Comparison of ENCODE assay signal across 1 cellular context in the genomic region with DNA sequence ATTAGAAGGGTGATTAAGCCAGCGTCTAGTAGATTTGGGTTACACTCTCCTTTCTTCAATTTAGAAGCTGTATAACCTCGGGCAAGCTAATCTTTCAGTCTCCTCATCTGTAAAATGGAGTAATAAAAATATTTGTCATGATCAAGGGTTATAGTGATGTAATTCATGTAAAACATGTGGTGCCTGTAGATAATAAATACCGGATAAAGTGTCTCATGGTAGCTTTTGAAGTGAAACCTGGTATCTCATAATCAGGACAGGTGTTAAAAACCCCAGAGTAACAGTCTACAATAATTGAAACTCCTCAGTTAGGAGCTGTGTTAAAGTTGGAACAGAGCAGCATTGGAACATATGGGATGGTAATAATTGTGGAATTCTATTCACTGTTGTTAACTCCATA.
A peak's percentile ranks its signal among the peaks of the same experiment; 100 is the strongest.
TF ChIP-seq lines count a peak whose summit lies in the region.

No MANE protein-coding gene starts in this region.

TF ChIP-seq in GM12878, 131 proteins besides CTCF, POLR2A, EP300 and RAD21:
- no peak for TF ChIP-seq KAT2A (conservative IDR thresholded peaks at IDR 0.05; ENCODE audit: control insufficient read depth, low read depth, low read length)
- no peak for TF ChIP-seq PAX5 (IDR thresholded peaks at IDR 0.05; ENCODE audit: borderline replicate concordance, low read depth, low read length)
- no peak for TF ChIP-seq TAF1 (IDR thresholded peaks at IDR 0.05; ENCODE audit: borderline replicate concordance, low read depth, low read length)
- TF ChIP-seq, protein P1, sequence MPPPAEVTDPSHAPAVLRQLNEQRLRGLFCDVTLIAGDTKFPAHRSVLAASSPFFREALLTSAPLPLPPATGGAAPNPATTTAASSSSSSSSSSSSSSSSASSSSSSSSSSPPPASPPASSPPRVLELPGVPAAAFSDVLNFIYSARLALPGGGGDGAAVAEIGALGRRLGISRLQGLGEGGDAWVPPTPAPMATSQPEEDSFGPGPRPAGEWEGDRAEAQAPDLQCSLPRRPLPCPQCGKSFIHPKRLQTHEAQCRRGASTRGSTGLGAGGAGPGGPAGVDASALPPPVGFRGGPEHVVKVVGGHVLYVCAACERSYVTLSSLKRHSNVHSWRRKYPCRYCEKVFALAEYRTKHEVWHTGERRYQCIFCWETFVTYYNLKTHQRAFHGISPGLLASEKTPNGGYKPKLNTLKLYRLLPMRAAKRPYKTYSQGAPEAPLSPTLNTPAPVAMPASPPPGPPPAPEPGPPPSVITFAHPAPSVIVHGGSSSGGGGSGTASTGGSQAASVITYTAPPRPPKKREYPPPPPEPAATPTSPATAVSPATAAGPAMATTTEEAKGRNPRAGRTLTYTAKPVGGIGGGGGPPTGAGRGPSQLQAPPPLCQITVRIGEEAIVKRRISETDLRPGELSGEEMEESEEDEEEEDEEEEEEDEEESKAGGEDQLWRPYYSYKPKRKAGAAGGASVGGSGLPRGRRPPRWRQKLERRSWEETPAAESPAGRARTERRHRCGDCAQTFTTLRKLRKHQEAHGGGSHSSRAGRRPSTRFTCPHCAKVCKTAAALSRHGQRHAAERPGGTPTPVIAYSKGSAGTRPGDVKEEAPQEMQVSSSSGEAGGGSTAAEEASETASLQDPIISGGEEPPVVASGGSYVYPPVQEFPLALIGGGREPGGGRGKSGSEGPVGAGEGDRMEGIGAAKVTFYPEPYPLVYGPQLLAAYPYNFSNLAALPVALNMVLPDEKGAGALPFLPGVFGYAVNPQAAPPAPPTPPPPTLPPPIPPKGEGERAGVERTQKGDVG (CRISPR knock-in tag; IDR thresholded peaks at IDR 0.05): no peak
- TF ChIP-seq ATF7 (IDR thresholded peaks at IDR 0.05; ENCODE audit: low read depth): peak; percentile 42
- TF ChIP-seq, protein P2, sequence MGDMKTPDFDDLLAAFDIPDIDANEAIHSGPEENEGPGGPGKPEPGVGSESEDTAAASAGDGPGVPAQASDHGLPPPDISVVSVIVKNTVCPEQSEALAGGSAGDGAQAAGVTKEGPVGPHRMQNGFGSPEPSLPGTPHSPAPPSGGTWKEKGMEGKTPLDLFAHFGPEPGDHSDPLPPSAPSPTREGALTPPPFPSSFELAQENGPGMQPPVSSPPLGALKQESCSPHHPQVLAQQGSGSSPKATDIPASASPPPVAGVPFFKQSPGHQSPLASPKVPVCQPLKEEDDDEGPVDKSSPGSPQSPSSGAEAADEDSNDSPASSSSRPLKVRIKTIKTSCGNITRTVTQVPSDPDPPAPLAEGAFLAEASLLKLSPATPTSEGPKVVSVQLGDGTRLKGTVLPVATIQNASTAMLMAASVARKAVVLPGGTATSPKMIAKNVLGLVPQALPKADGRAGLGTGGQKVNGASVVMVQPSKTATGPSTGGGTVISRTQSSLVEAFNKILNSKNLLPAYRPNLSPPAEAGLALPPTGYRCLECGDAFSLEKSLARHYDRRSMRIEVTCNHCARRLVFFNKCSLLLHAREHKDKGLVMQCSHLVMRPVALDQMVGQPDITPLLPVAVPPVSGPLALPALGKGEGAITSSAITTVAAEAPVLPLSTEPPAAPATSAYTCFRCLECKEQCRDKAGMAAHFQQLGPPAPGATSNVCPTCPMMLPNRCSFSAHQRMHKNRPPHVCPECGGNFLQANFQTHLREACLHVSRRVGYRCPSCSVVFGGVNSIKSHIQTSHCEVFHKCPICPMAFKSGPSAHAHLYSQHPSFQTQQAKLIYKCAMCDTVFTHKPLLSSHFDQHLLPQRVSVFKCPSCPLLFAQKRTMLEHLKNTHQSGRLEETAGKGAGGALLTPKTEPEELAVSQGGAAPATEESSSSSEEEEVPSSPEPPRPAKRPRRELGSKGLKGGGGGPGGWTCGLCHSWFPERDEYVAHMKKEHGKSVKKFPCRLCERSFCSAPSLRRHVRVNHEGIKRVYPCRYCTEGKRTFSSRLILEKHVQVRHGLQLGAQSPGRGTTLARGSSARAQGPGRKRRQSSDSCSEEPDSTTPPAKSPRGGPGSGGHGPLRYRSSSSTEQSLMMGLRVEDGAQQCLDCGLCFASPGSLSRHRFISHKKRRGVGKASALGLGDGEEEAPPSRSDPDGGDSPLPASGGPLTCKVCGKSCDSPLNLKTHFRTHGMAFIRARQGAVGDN (IDR thresholded peaks at IDR 0.05): no peak
